ENCODE assay signal across 8 cellular contexts in the genomic region with DNA sequence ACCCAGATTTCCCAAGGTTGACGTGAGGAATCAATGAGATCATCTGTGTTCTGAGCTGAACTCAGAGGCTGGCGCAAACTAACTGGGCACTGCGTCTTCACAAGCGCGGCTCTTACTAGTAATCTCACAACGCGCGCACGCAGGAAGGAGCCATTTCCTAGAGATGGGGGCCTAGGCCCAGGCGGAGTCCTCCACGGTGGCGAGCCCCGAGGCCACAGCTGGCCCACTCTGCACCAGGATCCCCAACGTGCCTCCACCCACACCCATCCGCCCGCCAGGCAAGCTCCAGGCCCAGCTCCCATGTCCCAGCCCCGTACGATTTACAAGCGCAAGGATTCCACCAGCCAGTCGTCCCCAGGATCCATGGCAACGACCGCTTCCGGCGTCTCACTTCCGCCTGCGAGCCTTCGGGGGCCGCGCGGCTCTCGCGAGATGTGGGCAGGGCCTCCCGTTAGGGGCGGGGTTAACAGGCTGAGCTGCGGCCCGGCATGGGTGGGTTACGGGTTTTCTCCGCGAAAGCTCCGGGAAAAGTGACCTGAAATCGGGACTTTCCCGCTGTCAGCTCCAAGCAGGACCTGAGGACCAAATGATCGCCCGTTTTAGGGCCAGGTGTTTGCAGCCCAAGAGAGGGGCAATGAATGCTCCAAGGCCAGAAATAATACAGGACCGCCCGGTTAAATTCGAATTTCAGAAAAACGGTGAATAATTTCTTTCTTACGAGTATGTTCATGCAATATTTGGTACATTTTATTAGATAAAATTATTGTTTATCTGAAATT. TPM values are rescaled to one million over a fixed set of nuclear protein-coding genes. Genes with fewer than 3 reads are reported as not detected.
DNase-seq lines count a peak whose midpoint lies in the region; ATAC-seq lines count a peak whose summit lies in the region.

Gene WDR73, minus strand, starts transcription at position 374 of the 779 bp plus-strand sequence. Its CDS starts 9 bp downstream, at position 365.

- peak within 1 kb of the TSS; percentile 95 to 100 (median 98) for H3K4me3 Mint-ChIP-seq in CD4-positive, alpha-beta memory T cell
- H3K4me3 Mint-ChIP-seq in effector memory CD8-positive, alpha-beta T cell: peak within 1 kb of the TSS; percentile 91 to 94

- H3K4me3 ChIP-seq in CD4-positive, alpha-beta memory T cell (ENCODE audit: low read length in 2 of 2): peak within 1 kb of the TSS; percentile 78 to 91

- H3K27ac Mint-ChIP-seq in CD4-positive, alpha-beta memory T cell: peak within 1 kb of the TSS; percentile 96 to 99 (median 98)
- peak within 1 kb of the TSS; percentile 96 to 98 for H3K27ac Mint-ChIP-seq in effector memory CD8-positive, alpha-beta T cell

- peaks cover 9% of the 10 kb centered on the region for H3K36me3 ChIP-seq in CD4-positive, alpha-beta memory T cell (ENCODE audit: insufficient read depth, low read length)

- peaks cover 21 to 63% (median 44%) of the 10 kb centered on the region in 4 donors for H3K4me1 Mint-ChIP-seq in CD4-positive, alpha-beta memory T cell
- peaks cover 20 to 37% of the 10 kb centered on the region in 2 donors for H3K4me1 Mint-ChIP-seq in effector memory CD8-positive, alpha-beta T cell (ENCODE audit: low read depth in 2 of 2)

- peaks cover 49% of the 10 kb centered on the region for H3K4me1 ChIP-seq in CD4-positive, alpha-beta memory T cell (ENCODE audit: insufficient read depth, low read length)

- H3K9me3 Mint-ChIP-seq in CD4-positive, alpha-beta memory T cell: peaks cover 0 to 2% (median 0%) of the 10 kb centered on the region in 8 donors
- H3K9me3 Mint-ChIP-seq in effector memory CD8-positive, alpha-beta T cell: no peaks in the 10 kb centered on the region

- DNase-seq in CD4-positive, alpha-beta memory T cell: peak; percentile 95 to 98 (median 96)
- peak; percentile 80 for DNase-seq in HPDE6-E6E7 (ENCODE audit: extremely low spot score)
- DNase-seq in NOMO-1 (lab: John Stamatoyannopoulos, UW; ENCODE audit: unreplicated experiment in 2 of 2): peak; percentile 88 to 91
- peak; percentile 95 to 96 for DNase-seq in activated CD8-positive, alpha-beta memory T cell treated with anti-CD3 and anti-CD28 coated beads for 4 hours (ENCODE audit: low read depth in 2 of 2)
- DNase-seq in effector memory CD8-positive, alpha-beta T cell: peak; percentile 97 to 98 (median 98)
- peak; percentile 99 for DNase-seq in medulla oblongata (ENCODE audit: extremely low spot score)
- DNase-seq in stimulated activated CD8-positive, alpha-beta memory T cell treated with anti-CD3 and anti-CD28 coated beads, Interleukin-12 subunit alpha, Interleukin-12 subunit beta, amount 100 ng/mL, for 1 hour (ENCODE audit: low read depth): peak; percentile 98

- CTCF ChIA-PET in CD4-positive, alpha-beta memory T cell (lab: Charles Lee; ENCODE audit: partially characterized antibody): interaction anchor here (0.8 to 3.5 kb wide), 19 partner anchors 10 to 275 kb away, joined by 3 to 14 read pairs (median 5); partner anchors contain the start of gene SEC11A

- POLR2A ChIA-PET in CD4-positive, alpha-beta memory T cell (lab: Charles Lee; ENCODE audit: partially characterized antibody): interaction anchor here (0.7 to 8.8 kb wide), 21 partner anchors 9 to 327 kb away, joined by 3 to 144 read pairs (median 5); partner anchors contain the start of genes PDE8A, SEC11A and ZSCAN2

- peak; percentile 84 for ATAC-seq in GM19463 (IDR thresholded peaks at IDR 0.05; ENCODE audit: unreplicated experiment)
- peak; percentile 75 for ATAC-seq in effector memory CD8-positive, alpha-beta T cell (replicated peaks)

- H3K36me3 Mint-ChIP-seq in CD4-positive, alpha-beta memory T cell: peaks cover 13 to 25% of the 10 kb centered on the region in 2 donors
- H3K36me3 Mint-ChIP-seq in effector memory CD8-positive, alpha-beta T cell (ENCODE audit: insufficient read depth): peaks cover 49% of the 10 kb centered on the region

- no peaks in the 10 kb centered on the region for H3K9me3 ChIP-seq in CD4-positive, alpha-beta memory T cell (ENCODE audit: control insufficient read depth in 1 of 2, low read length in 2 of 2)

- intact Hi-C loops in CD4-positive, alpha-beta memory T cell (cut with micrococcal nuclease): loop anchor here (1.0 kb wide), 7 partner anchors 23 to 327 kb away; partner anchors contain the start of genes PDE8A, SEC11A and ZNF592

- H3K27me3 Mint-ChIP-seq in CD4-positive, alpha-beta memory T cell: no peaks in the 10 kb centered on the region
- no peaks in the 10 kb centered on the region for H3K27me3 Mint-ChIP-seq in effector memory CD8-positive, alpha-beta T cell

- no peaks in the 10 kb centered on the region for H3K27me3 ChIP-seq in CD4-positive, alpha-beta memory T cell (ENCODE audit: insufficient read depth, low read length)

- H3K27ac ChIP-seq in CD4-positive, alpha-beta memory T cell (ENCODE audit: low read depth, low read length): peak within 1 kb of the TSS; percentile 78

RNA-seq across cellular contexts. Expression of gene WDR73, which starts in this region (rescaled TPM):
- 10 to 100 TPM; 39.4 to 42.5 TPM for total RNA-seq in CD4-positive, alpha-beta memory T cell
- polyA plus RNA-seq in CD4-positive, alpha-beta memory T cell: 10 to 100 TPM; 13.3 to 18.4 TPM

Comparison
In these comparisons a context has a peak if more than half of its experiments do, and no peak if none do; other contexts are left out.
1. Peak in every context shown above with its lines: DNase-seq, ATAC-seq, H3K4me3 ChIP-seq and H3K27ac ChIP-seq.